25 cellular contexts compared by ENCODE assay signal in the genomic region with DNA sequence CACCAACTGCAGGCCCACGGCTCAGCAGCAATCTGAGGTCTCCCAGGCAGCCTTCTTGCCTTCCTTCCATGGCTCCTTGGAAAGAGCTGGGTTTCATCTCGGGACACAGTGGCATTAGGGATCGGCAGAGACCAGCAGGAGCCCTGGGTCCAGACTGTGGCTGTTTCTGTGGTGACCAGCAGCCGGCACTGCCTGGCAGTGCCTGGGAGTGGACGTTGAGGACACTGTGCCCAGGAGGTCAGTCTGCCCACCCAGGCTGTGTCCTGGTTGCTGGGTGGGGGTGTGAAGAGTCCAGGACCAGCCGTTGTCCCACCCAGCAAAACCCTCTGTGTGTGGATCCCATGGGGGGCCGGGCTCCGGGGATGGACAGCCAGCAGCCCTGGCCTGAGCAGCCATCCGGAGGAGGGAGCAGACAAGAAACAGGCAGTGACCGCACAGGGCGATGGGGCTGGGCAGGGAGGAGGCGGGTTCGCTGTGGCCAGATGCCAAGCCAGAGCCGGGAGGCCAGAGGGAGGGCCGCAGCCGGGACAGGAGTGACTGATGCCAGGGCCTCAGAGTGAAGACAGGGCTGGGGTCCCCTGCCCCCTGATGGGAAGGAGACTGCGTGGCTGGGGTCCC.
DNase-seq lines count a peak whose midpoint lies in the region; ATAC-seq, FAIRE-seq and TF ChIP-seq lines count a peak whose summit lies in the region.
"Had no signal": no experiment of that assay in that cellular context is flagged by ENCODE, and none has a peak within 500 bp of the region (broad histone marks: within the 10 kb centered on the region; RNA-seq: fewer than 3 reads in every experiment).

No MANE protein-coding gene starts in this region.

- H3K4me3 ChIP-seq in colonic mucosa: no peak overlapping the region
- H3K4me3 ChIP-seq in small intestine (ENCODE audit: low read depth in 1 of 2, low read length in 2 of 2): no peak overlapping the region
- no peak overlapping the region for H3K4me3 ChIP-seq in lower leg skin (ENCODE audit: low read depth, poor library complexity, severe bottlenecking)
- H3K4me3 ChIP-seq: BLaER1, hepatocyte, lung, pancreas had no signal

- no peaks in the 10 kb centered on the region for H3K9me3 Mint-ChIP-seq in stimulated activated memory B cell treated with anti-CD40 and anti-IgM and Interleukin-4, amounts not matched to agents 10 μg/mL and 1 μg/mL and 100 μg/mL, for 72 hours
- H3K9me3 Mint-ChIP-seq in activated T-cell treated with anti-CD3 and anti-CD28 coated beads, Interleukin-2, amount 50 U/mL, for 4 hours: no peaks in the 10 kb centered on the region
- H3K9me3 Mint-ChIP-seq: activated naive CD4-positive, alpha-beta T cell treated with anti-CD3 and anti-CD28 coated beads for 36 hours; activated T-cell treated with anti-CD3 and anti-CD28 coated beads, Interleukin-2, amount 50 U/mL, for 72 hours had no signal

- ATAC-seq in stimulated activated memory B cell treated with anti-CD40 and anti-IgM and Interleukin-4, amounts not matched to agents 10 μg/mL and 1 μg/mL and 100 μg/mL, for 72 hours: no peak
- no peak for ATAC-seq in activated T-cell treated with anti-CD3 and anti-CD28 coated beads, Interleukin-2, amount 50 U/mL, for 4 hours
- ATAC-seq: activated CD4-positive, alpha-beta T cell treated with anti-CD3 and anti-CD28 coated beads for 36 hours; activated T-cell treated with anti-CD3 and anti-CD28 coated beads, Interleukin-2, amount 50 U/mL, for 72 hours; pancreas had no signal

- no peak overlapping the region for H3K9ac ChIP-seq in colonic mucosa (ENCODE audit: low read depth in 2 of 2, low read length in 2 of 2)
- H3K9ac ChIP-seq: BLaER1 had no signal

- intact Hi-C loops in colonic mucosa (cut with DNase I): no loop called here
- intact Hi-C loops in lower leg skin (cut with DNase I; ENCODE audit: low total_unique reads): no loop called here

- H3K36me3 Mint-ChIP-seq in stimulated activated memory B cell treated with anti-CD40 and anti-IgM and Interleukin-4, amounts not matched to agents 10 μg/mL and 1 μg/mL and 100 μg/mL, for 72 hours: no peaks in the 10 kb centered on the region
- no peaks in the 10 kb centered on the region for H3K36me3 Mint-ChIP-seq in activated T-cell treated with anti-CD3 and anti-CD28 coated beads, Interleukin-2, amount 50 U/mL, for 4 hours (ENCODE audit: insufficient read depth)

- peaks cover 2% of the 10 kb centered on the region for H3K4me1 Mint-ChIP-seq in stimulated activated memory B cell treated with anti-CD40 and anti-IgM and Interleukin-4, amounts not matched to agents 10 μg/mL and 1 μg/mL and 100 μg/mL, for 72 hours
- H3K4me1 Mint-ChIP-seq in activated T-cell treated with anti-CD3 and anti-CD28 coated beads, Interleukin-2, amount 50 U/mL, for 4 hours (ENCODE audit: low read depth): no peaks in the 10 kb centered on the region
- H3K4me1 Mint-ChIP-seq: activated CD4-positive, alpha-beta T cell treated with anti-CD3 and anti-CD28 coated beads for 36 hours had no signal

- H3K27me3 ChIP-seq in colonic mucosa (no peaks in the 10 kb centered on the region), small intestine (ENCODE audit: control insufficient read depth in 2 of 2, insufficient read depth in 2 of 2, low read length in 2 of 2) (no peaks in the 10 kb centered on the region)
- H3K27me3 ChIP-seq: BLaER1, dorsolateral prefrontal cortex, hepatocyte, pancreas had no signal

- TF ChIP-seq CTCF in colonic mucosa (IDR thresholded peaks at IDR 0.05) (no peak), lower leg skin (IDR thresholded peaks at IDR 0.05) (no peak)

- FAIRE-seq in small intestine (lab: Jason Lieb, UNC): no peak
- FAIRE-seq: GM12892, HTR-8/SVneo, pancreas had no signal

- TF ChIP-seq POLR2A in lower leg skin (IDR thresholded peaks at IDR 0.05): no peak

- H3K27me3 Mint-ChIP-seq in stimulated activated memory B cell treated with anti-CD40 and anti-IgM and Interleukin-4, amounts not matched to agents 10 μg/mL and 1 μg/mL and 100 μg/mL, for 72 hours: no peaks in the 10 kb centered on the region
- H3K27me3 Mint-ChIP-seq in activated T-cell treated with anti-CD3 and anti-CD28 coated beads, Interleukin-2, amount 50 U/mL, for 4 hours (ENCODE audit: low read depth): no peaks in the 10 kb centered on the region
- H3K27me3 Mint-ChIP-seq: activated CD4-positive, alpha-beta T cell treated with anti-CD3 and anti-CD28 coated beads for 36 hours; type B pancreatic cell had no signal

- H3K36me3 ChIP-seq in colonic mucosa (no peaks in the 10 kb centered on the region), small intestine (ENCODE audit: control insufficient read depth in 2 of 2, insufficient read depth in 2 of 2, low read length in 2 of 2) (no peaks in the 10 kb centered on the region)
- H3K36me3 ChIP-seq: pancreas had no signal

- no peak overlapping the region for H3K27ac Mint-ChIP-seq in stimulated activated memory B cell treated with anti-CD40 and anti-IgM and Interleukin-4, amounts not matched to agents 10 μg/mL and 1 μg/mL and 100 μg/mL, for 72 hours
- H3K27ac Mint-ChIP-seq: activated CD4-positive, alpha-beta T cell treated with anti-CD3 and anti-CD28 coated beads for 36 hours; activated naive CD4-positive, alpha-beta T cell treated with anti-CD3 and anti-CD28 coated beads for 36 hours; activated T-cell treated with anti-CD3 and anti-CD28 coated beads, Interleukin-2, amount 50 U/mL, for 72 hours; type B pancreatic cell had no signal

- no peaks in the 10 kb centered on the region for H3K9me3 ChIP-seq in colonic mucosa
- H3K9me3 ChIP-seq in small intestine (ENCODE audit: control insufficient read depth, low read depth): no peaks in the 10 kb centered on the region
- H3K9me3 ChIP-seq: pancreas had no signal

- 58 to 82% (median 74%) methylated on average over 16 to 17 of the region's 17 CpGs for WGBS in small intestine, 3 donors
- 81 to 94% methylated on average over 15 to 17 of the region's 17 CpGs for WGBS in lower leg skin, 2 donors

- no peak overlapping the region for H3K4me3 Mint-ChIP-seq in stimulated activated memory B cell treated with anti-CD40 and anti-IgM and Interleukin-4, amounts not matched to agents 10 μg/mL and 1 μg/mL and 100 μg/mL, for 72 hours
- H3K4me3 Mint-ChIP-seq in activated T-cell treated with anti-CD3 and anti-CD28 coated beads, Interleukin-2, amount 50 U/mL, for 4 hours: no peak overlapping the region
- H3K4me3 Mint-ChIP-seq: activated CD4-positive, alpha-beta T cell treated with anti-CD3 and anti-CD28 coated beads for 36 hours; activated naive CD4-positive, alpha-beta T cell treated with anti-CD3 and anti-CD28 coated beads for 36 hours; activated T-cell treated with anti-CD3 and anti-CD28 coated beads, Interleukin-2, amount 50 U/mL, for 72 hours; type B pancreatic cell had no signal

- DNase-seq in C1 segment of cervical spinal cord (lab: John Stamatoyannopoulos, UW) (peak in 8 of 14 donors; percentile 5 to 64 (median 44)), colonic mucosa (peak; percentile 45), midbrain (lab: John Stamatoyannopoulos, UW) (peak; percentile 48), small intestine (peak; percentile 19), NCI-H524 (lab: John Stamatoyannopoulos, UW) (no peak), lower leg skin (ENCODE audit: low spot score in 2 of 2) (no peak)
- DNase-seq in activated T-cell treated with anti-CD3 and anti-CD28 coated beads, Interleukin-2, amount 50 U/mL, for 4 hours: no peak
- DNase-seq: activated CD4-positive, alpha-beta T cell treated with anti-CD3 and anti-CD28 coated beads for 36 hours; activated naive CD4-positive, alpha-beta T cell treated with anti-CD3 and anti-CD28 coated beads for 36 hours; activated T-cell treated with anti-CD3 and anti-CD28 coated beads, Interleukin-2, amount 50 U/mL, for 72 hours; Caco-2; foreskin melanocyte; Kasumi-1; NCI-H1694 treated with DMSO at 0.1 percent for 48 hours; stimulated activated CD4-positive, alpha-beta T cell treated with anti-CD3 and anti-CD28 coated beads, Interleukin-2, amount 100 ng/mL, for 24 hours; stimulated activated naive CD4-positive, alpha-beta T cell had no signal

- H3K4me1 ChIP-seq in colonic mucosa: no peaks in the 10 kb centered on the region
- no peaks in the 10 kb centered on the region for H3K4me1 ChIP-seq in small intestine (ENCODE audit: control insufficient read depth in 2 of 2, insufficient read depth in 1 of 2, low read depth in 1 of 2, low read length in 1 of 2)
- H3K4me1 ChIP-seq: pancreas had no signal

- H3K27ac ChIP-seq in colonic mucosa (no peak overlapping the region), small intestine (ENCODE audit: low read depth in 1 of 2, low read length in 1 of 2) (no peak overlapping the region)
- H3K27ac ChIP-seq: BLaER1, hepatocyte, pancreas had no signal

Comparison
In these comparisons a context has a peak if more than half of its experiments do, and no peak if none do; other contexts are left out.
1. DNase-seq: peak in C1 segment of cervical spinal cord (8 of 14), colonic mucosa (single experiment), midbrain (single experiment) and small intestine (single experiment); none in NCI-H524 (0 of 2), lower leg skin (0 of 2) and activated T-cell treated with anti-CD3 and anti-CD28 coated beads, Interleukin-2, amount 50 U/mL, for 4 hours (single experiment).